7 cellular contexts compared by ENCODE assay signal in genomic region chr7:127587663-127588018, GRCh38. TPM values are rescaled to one million over a fixed set of nuclear protein-coding genes. Genes with fewer than 3 reads are reported as not detected.
DNase-seq lines count a peak whose midpoint lies in the region; ATAC-seq, FAIRE-seq and TF ChIP-seq lines count a peak whose summit lies in the region.
"Had no signal": no experiment of that assay in that cellular context is flagged by ENCODE, and none has a peak within 500 bp of the region (broad histone marks: within the 10 kb centered on the region; RNA-seq: fewer than 3 reads in every experiment).

No MANE protein-coding gene starts in this region.

- no peak for ATAC-seq in K562
- no peak for ATAC-seq in natural killer cell treated with Interleukin-12 subunit alpha and Interleukin-12 subunit beta and Interleukin-15 and Interleukin-18, amount 100 ng/mL, for 72 hours

- peak overlapping the region; percentile 71 to 94 for H3K9ac ChIP-seq in K562 (ENCODE audit: insufficient read depth in 1 of 2, low read depth in 2 of 2, low read length in 2 of 2)

- no peak for FAIRE-seq in K562 (lab: Jason Lieb, UNC)
- FAIRE-seq: islet of Langerhans had no signal

- peaks cover 12% of the 10 kb centered on the region for H3K36me3 Mint-ChIP-seq in natural killer cell treated with Interleukin-12 subunit alpha and Interleukin-12 subunit beta and Interleukin-15 and Interleukin-18, amount 100 ng/mL, for 72 hours

- H3K27me3 Mint-ChIP-seq in natural killer cell treated with Interleukin-12 subunit alpha and Interleukin-12 subunit beta and Interleukin-15 and Interleukin-18, amount 100 ng/mL, for 72 hours, result no peaks in the 10 kb centered on the region

- DNase-seq in GM12864 (ENCODE audit: low read depth) (no peak), K562 (ENCODE audit: extremely low read depth in 1 of 4, low spot score in 3 of 4) (peak in 1 of 4 experiments; percentile 24), GM10266 (ENCODE audit: extremely low spot score) (no peak), SK-N-DZ (ENCODE audit: low spot score) (no peak)
- no peak for DNase-seq in natural killer cell treated with Interleukin-12 subunit alpha and Interleukin-12 subunit beta and Interleukin-15 and Interleukin-18, amount 100 ng/mL, for 72 hours (ENCODE audit: low spot score)
- DNase-seq in central memory CD4-positive, alpha-beta T cell, result no peak

- peaks cover 48 to 51% of the 10 kb centered on the region in 2 donors for H3K4me1 Mint-ChIP-seq in natural killer cell treated with Interleukin-12 subunit alpha and Interleukin-12 subunit beta and Interleukin-15 and Interleukin-18, amount 100 ng/mL, for 72 hours (ENCODE audit: low read depth in 2 of 2)

- no peaks in the 10 kb centered on the region for H3K9me3 Mint-ChIP-seq in natural killer cell treated with Interleukin-12 subunit alpha and Interleukin-12 subunit beta and Interleukin-15 and Interleukin-18, amount 100 ng/mL, for 72 hours

- H3K4me3 Mint-ChIP-seq in natural killer cell treated with Interleukin-12 subunit alpha and Interleukin-12 subunit beta and Interleukin-15 and Interleukin-18, amount 100 ng/mL, for 72 hours, result peak overlapping the region; percentile 90

- intact Hi-C loops in K562 (cut with micrococcal nuclease), result loop anchor here (5.0 kb wide), 1 partner anchor 65 kb away; the partner anchor contains the start of gene SND1

- peaks cover 6% of the 10 kb centered on the region; the same call in 1 of the 2 replicates for H3K9me3 ChIP-seq in K562 (replicated peaks; ENCODE audit: control insufficient read depth, insufficient read depth, low read depth, low read length)

- WGBS in K562 (ENCODE audit: insufficient coverage, low coverage, missing lambda C conversion rate), result 68% methylated on average over 20 of the region's 20 CpGs

- peak overlapping the region; percentile 96 for H2AFZ ChIP-seq in K562 (ENCODE audit: low read depth, low read length)

- H3K79me2 ChIP-seq in K562 (ENCODE audit: control insufficient read depth, insufficient read depth, low read length), result peaks cover 34% of the 10 kb centered on the region

- H3K4me1 ChIP-seq in K562 (replicated peaks in 1 of 2; ENCODE audit: control insufficient read depth in 2 of 2, insufficient read depth in 2 of 2, low read length in 2 of 2), result peaks cover 28 to 46% of the 10 kb centered on the region in 2 experiments; a peak in 4 of 5 replicates

- no peak overlapping the region for H3K27ac Mint-ChIP-seq in natural killer cell treated with Interleukin-12 subunit alpha and Interleukin-12 subunit beta and Interleukin-15 and Interleukin-18, amount 100 ng/mL, for 72 hours

- no peak for TF ChIP-seq RAD21 in K562 (CRISPR knock-in tag; conservative IDR thresholded peaks at IDR 0.05 in 1 of 2, IDR thresholded peaks at IDR 0.05 in 1 of 2)

- H3K27ac ChIP-seq in K562 (ENCODE audit: extremely low read depth, low read depth, low read length), result peak overlapping the region; percentile 63

- TF ChIP-seq EP300 in K562 (IDR thresholded peaks at IDR 0.05; ENCODE audit: low read length), result no peak

- peak overlapping the region; percentile 86 for H3K4me2 ChIP-seq in K562 (ENCODE audit: insufficient read depth, low read length)

- POLR2A ChIA-PET in K562 (lab: Yijun Ruan, JAX), result interaction anchor here (0.9 kb wide), 1 partner anchor 158 kb away, joined by 3 read pairs; no protein-coding TSS in a partner anchor

- peaks cover 10% of the 10 kb centered on the region for H3K9me1 ChIP-seq in K562 (ENCODE audit: control insufficient read depth, insufficient read depth, low read length)

- peaks cover 36% of the 10 kb centered on the region for H3K36me3 ChIP-seq in K562 (ENCODE audit: control insufficient read depth, insufficient read depth, low read length)

- H4K20me1 ChIP-seq in K562 (replicated peaks; ENCODE audit: control insufficient read depth, insufficient read depth, low read length), result peaks cover 6% of the 10 kb centered on the region; the same call in 1 of the 2 replicates

- BruUV-seq in K562 (replicated peaks; lab: Mats Ljungman, UMichigan), result no TSS peak

- in situ Hi-C loops in K562 (cut with MboI), result no loop called here

- H3K27me3 ChIP-seq in K562 (ENCODE audit: control insufficient read depth in 2 of 2, insufficient read depth in 2 of 2, low read length in 2 of 2), result no peaks in the 10 kb centered on the region

- TF ChIP-seq POLR2A in K562 (conservative IDR thresholded peaks at IDR 0.05), result no peak

- H3K4me3 ChIP-seq in GM12864 (ENCODE audit: low read depth, low read length) (peak overlapping the region; percentile 65), K562 (peak overlapping the region; percentile 89)

- TF ChIP-seq CTCF in GM12864 (IDR thresholded peaks at IDR 0.05; ENCODE audit: low read depth, low read length, missing control alignments) (no peak), K562 (IDR thresholded peaks at IDR 0.05 in 2 of 3, conservative IDR thresholded peaks at IDR 0.05 in 1 of 3; ENCODE audit: insufficient read depth in 2 of 3, low read depth in 1 of 3, low read length in 3 of 3) (no peak), GM10266 (IDR thresholded peaks at IDR 0.05; ENCODE audit: control insufficient read depth, insufficient read depth, low read depth, missing control alignments) (no peak)

- CTCF ChIA-PET in K562 (lab: Yijun Ruan, JAX; ENCODE audit: low intra/inter-chr PET ratio), result no interaction called here

RNA-seq across cellular contexts. Expression of gene ARF5, which starts 0.6 kb away (rescaled TPM):
- total RNA-seq in K562 (2011; cell fraction: chromatin; rRNA removed; ENCODE audit: low replicate concordance), result 28.4 and 82.6 TPM in 2 replicates
- 124 and 146 TPM in 2 replicates for total RNA-seq in K562 (2011; cell fraction: nucleolus; rRNA removed)
- 90.9 and 91.9 TPM in 2 replicates for total RNA-seq in K562 (2011; cell fraction: nucleoplasm; rRNA removed)
- total RNA-seq in K562 (2014; rRNA removed) (167 and 205 TPM in 2 replicates), K562 (2014; rRNA removed; fragmentation: Illumina TruSeq; extraction: Trizol) (91.8 and 96.3 TPM in 2 replicates), K562 (2015; rRNA removed; fragmentation: Illumina TruSeq; extraction: Trizol) (125 and 132 TPM in 2 replicates), K562 (2021) (163 and 169 TPM in 2 replicates)
- polyA plus RNA-seq in K562 (2011; rRNA removed) (168 and 233 TPM in 2 replicates), K562 (2014; fragmentation: Illumina TruSeq; extraction: Trizol) (122 and 170 TPM in 2 replicates), K562 (2014; fragmentation: Nextera tagmentation; extraction: Ambion mirVana) (10 to 100 TPM in 1 of 2 experiments, 1 to 10 TPM in 1; 8.1 to 17.3 TPM), K562 (2014; rRNA removed) (244 and 290 TPM in 2 replicates)
- 350 and 694 TPM in 2 replicates for polyA plus RNA-seq in K562 (2011; cell fraction: cytosol; rRNA removed)
- 197 and 295 TPM in 2 replicates for polyA plus RNA-seq in K562 (2011; cell fraction: nucleus; rRNA removed)
- polyA plus RNA-seq in K562 (2012), result 144 and 197 TPM in 2 replicates
- polyA minus RNA-seq in K562 (2011; rRNA and poly(A)+ RNA removed), result 57.9 and 71.6 TPM in 2 replicates
- 60.1 and 78.3 TPM in 2 replicates for polyA minus RNA-seq in K562 (2011; cell fraction: cytosol; rRNA and poly(A)+ RNA removed)
- 31.2 and 33.3 TPM in 2 replicates for polyA minus RNA-seq in K562 (2011; cell fraction: nucleus; rRNA and poly(A)+ RNA removed)
- total RNA-seq in natural killer cell treated with Interleukin-12 subunit alpha and Interleukin-12 subunit beta and Interleukin-15 and Interleukin-18, amount 100 ng/mL, for 72 hours, result 100 to 1,000 TPM in 1 of 2 donors, 10 to 100 TPM in 1; 69.0 to 106 TPM
- polyA plus RNA-seq in SK-N-DZ (2014; cell fraction: cytosol; rRNA removed), result 404 and 543 TPM in 2 replicates
- 280 and 367 TPM in 2 replicates for polyA plus RNA-seq in SK-N-DZ (2014; cell fraction: nucleus; rRNA removed)

RNA-seq across cellular contexts. Expression of gene GCC1, which starts 2.2 kb away (rescaled TPM):
- total RNA-seq in K562 (2011; cell fraction: chromatin; rRNA removed; ENCODE audit: low replicate concordance), result 13.3 and 16.5 TPM in 2 replicates
- total RNA-seq in K562 (2011; cell fraction: nucleolus; rRNA removed), result 12.8 and 13.8 TPM in 2 replicates
- total RNA-seq in K562 (2011; cell fraction: nucleoplasm; rRNA removed), result 11.1 and 11.5 TPM in 2 replicates
- total RNA-seq in K562 (2014; rRNA removed) (16.5 and 19.0 TPM in 2 replicates), K562 (2014; rRNA removed; fragmentation: Illumina TruSeq; extraction: Trizol) (12.8 TPM in 2 replicates), K562 (2015; rRNA removed; fragmentation: Illumina TruSeq; extraction: Trizol) (14.1 and 15.4 TPM in 2 replicates), K562 (2021) (17.8 and 19.8 TPM in 2 replicates)
- polyA plus RNA-seq in K562 (2011; rRNA removed) (5.6 and 9.0 TPM in 2 replicates), K562 (2014; fragmentation: Illumina TruSeq; extraction: Trizol) (10.9 and 12.3 TPM in 2 replicates), K562 (2014; fragmentation: Nextera tagmentation; extraction: Ambion mirVana) (1 to 10 TPM; 1.9 to 2.3 TPM), K562 (2014; rRNA removed) (8.4 and 9.0 TPM in 2 replicates)
- polyA plus RNA-seq in K562 (2011; cell fraction: cytosol; rRNA removed), result 5.6 and 6.9 TPM in 2 replicates
- 5.4 and 6.6 TPM in 2 replicates for polyA plus RNA-seq in K562 (2011; cell fraction: nucleus; rRNA removed)
- polyA plus RNA-seq in K562 (2012), result 11.5 and 11.7 TPM in 2 replicates
- 14.5 and 18.2 TPM in 2 replicates for polyA minus RNA-seq in K562 (2011; rRNA and poly(A)+ RNA removed)
- polyA minus RNA-seq in K562 (2011; cell fraction: cytosol; rRNA and poly(A)+ RNA removed), result 7.6 and 9.6 TPM in 2 replicates
- 13.7 and 16.1 TPM in 2 replicates for polyA minus RNA-seq in K562 (2011; cell fraction: nucleus; rRNA and poly(A)+ RNA removed)
- total RNA-seq in natural killer cell treated with Interleukin-12 subunit alpha and Interleukin-12 subunit beta and Interleukin-15 and Interleukin-18, amount 100 ng/mL, for 72 hours, result 10 to 100 TPM; 21.8 TPM
- polyA plus RNA-seq in SK-N-DZ (2014; cell fraction: cytosol; rRNA removed), result 8.1 and 8.5 TPM in 2 replicates
- polyA plus RNA-seq in SK-N-DZ (2014; cell fraction: nucleus; rRNA removed), result 5.4 and 6.6 TPM in 2 replicates

RNA-seq across cellular contexts. Expression of gene FSCN3, which starts 5.9 kb away (rescaled TPM):
- 6.8 and 9.8 TPM in 2 replicates for total RNA-seq in K562 (2011; cell fraction: chromatin; rRNA removed; ENCODE audit: low replicate concordance)
- total RNA-seq in K562 (2011; cell fraction: nucleolus; rRNA removed), result 9.3 and 9.5 TPM in 2 replicates
- 9.0 and 11.7 TPM in 2 replicates for total RNA-seq in K562 (2011; cell fraction: nucleoplasm; rRNA removed)
- total RNA-seq in K562 (2014; rRNA removed) (0.69 and 2.0 TPM in 2 replicates), K562 (2014; rRNA removed; fragmentation: Illumina TruSeq; extraction: Trizol) (2.0 and 3.0 TPM in 2 replicates), K562 (2015; rRNA removed; fragmentation: Illumina TruSeq; extraction: Trizol) (0.49 and 0.76 TPM in 2 replicates), K562 (2021) (0.40 and 0.55 TPM in 2 replicates)
- polyA plus RNA-seq in K562 (2011; rRNA removed) (0.21 and 0.30 TPM in 2 replicates), K562 (2014; fragmentation: Illumina TruSeq; extraction: Trizol) (1.1 and 1.7 TPM in 2 replicates), K562 (2014; fragmentation: Nextera tagmentation; extraction: Ambion mirVana) (not detected), K562 (2014; rRNA removed) (3.8 and 4.2 TPM in 2 replicates)
- 0.09 and 0.77 TPM in 2 replicates for polyA plus RNA-seq in K562 (2011; cell fraction: cytosol; rRNA removed)
- 0.95 and 1.2 TPM in 2 replicates for polyA plus RNA-seq in K562 (2011; cell fraction: nucleus; rRNA removed)
- 0.17 and 0.21 TPM in 2 replicates for polyA plus RNA-seq in K562 (2012)
- 1.3 and 1.8 TPM in 2 replicates for polyA minus RNA-seq in K562 (2011; rRNA and poly(A)+ RNA removed)
- not detected in 2 replicates for polyA minus RNA-seq in K562 (2011; cell fraction: cytosol; rRNA and poly(A)+ RNA removed)
- polyA minus RNA-seq in K562 (2011; cell fraction: nucleus; rRNA and poly(A)+ RNA removed), result 2.6 and 3.2 TPM in 2 replicates
- 1 to 10 TPM in 1 of 2 donors, under 1 TPM in 1; 0.39 to 1.4 TPM for total RNA-seq in natural killer cell treated with Interleukin-12 subunit alpha and Interleukin-12 subunit beta and Interleukin-15 and Interleukin-18, amount 100 ng/mL, for 72 hours
- polyA plus RNA-seq in SK-N-DZ (2014; cell fraction: cytosol; rRNA removed), result 0.73 and 2.5 TPM in 2 replicates
- polyA plus RNA-seq in SK-N-DZ (2014; cell fraction: nucleus; rRNA removed), result 1.5 and 3.9 TPM in 2 replicates

RNA-seq across cellular contexts. Expression of gene PAX4, which starts 30.3 kb away (rescaled TPM):
- not detected in 2 replicates for total RNA-seq in K562 (2011; cell fraction: chromatin; rRNA removed; ENCODE audit: low replicate concordance)
- not detected in 2 replicates for total RNA-seq in K562 (2011; cell fraction: nucleolus; rRNA removed)
- not detected in 2 replicates for total RNA-seq in K562 (2011; cell fraction: nucleoplasm; rRNA removed)
- total RNA-seq in K562 (2014; rRNA removed) (not detected in 2 replicates), K562 (2014; rRNA removed; fragmentation: Illumina TruSeq; extraction: Trizol) (not detected in 2 replicates), K562 (2015; rRNA removed; fragmentation: Illumina TruSeq; extraction: Trizol) (not detected in 2 replicates), K562 (2021) (not detected in 2 replicates)
- polyA plus RNA-seq in K562 (2011; rRNA removed) (not detected in 2 replicates), K562 (2014; fragmentation: Illumina TruSeq; extraction: Trizol) (not detected in 2 replicates), K562 (2014; fragmentation: Nextera tagmentation; extraction: Ambion mirVana) (not detected), K562 (2014; rRNA removed) (not detected in 2 replicates)
- not detected in 2 replicates for polyA plus RNA-seq in K562 (2011; cell fraction: cytosol; rRNA removed)
- polyA plus RNA-seq in K562 (2011; cell fraction: nucleus; rRNA removed), result not detected in 2 replicates
- not detected in 2 replicates for polyA plus RNA-seq in K562 (2012)
- polyA minus RNA-seq in K562 (2011; rRNA and poly(A)+ RNA removed), result not detected in 2 replicates
- polyA minus RNA-seq in K562 (2011; cell fraction: cytosol; rRNA and poly(A)+ RNA removed), result not detected in 2 replicates
- not detected in 2 replicates for polyA minus RNA-seq in K562 (2011; cell fraction: nucleus; rRNA and poly(A)+ RNA removed)
- total RNA-seq in natural killer cell treated with Interleukin-12 subunit alpha and Interleukin-12 subunit beta and Interleukin-15 and Interleukin-18, amount 100 ng/mL, for 72 hours, result not detected
- 2.6 and 4.1 TPM in 2 replicates for polyA plus RNA-seq in SK-N-DZ (2014; cell fraction: cytosol; rRNA removed)
- polyA plus RNA-seq in SK-N-DZ (2014; cell fraction: nucleus; rRNA removed), result 3.5 and 9.6 TPM in 2 replicates
